1 cellular context compared by ENCODE assay signal in the genomic region with DNA sequence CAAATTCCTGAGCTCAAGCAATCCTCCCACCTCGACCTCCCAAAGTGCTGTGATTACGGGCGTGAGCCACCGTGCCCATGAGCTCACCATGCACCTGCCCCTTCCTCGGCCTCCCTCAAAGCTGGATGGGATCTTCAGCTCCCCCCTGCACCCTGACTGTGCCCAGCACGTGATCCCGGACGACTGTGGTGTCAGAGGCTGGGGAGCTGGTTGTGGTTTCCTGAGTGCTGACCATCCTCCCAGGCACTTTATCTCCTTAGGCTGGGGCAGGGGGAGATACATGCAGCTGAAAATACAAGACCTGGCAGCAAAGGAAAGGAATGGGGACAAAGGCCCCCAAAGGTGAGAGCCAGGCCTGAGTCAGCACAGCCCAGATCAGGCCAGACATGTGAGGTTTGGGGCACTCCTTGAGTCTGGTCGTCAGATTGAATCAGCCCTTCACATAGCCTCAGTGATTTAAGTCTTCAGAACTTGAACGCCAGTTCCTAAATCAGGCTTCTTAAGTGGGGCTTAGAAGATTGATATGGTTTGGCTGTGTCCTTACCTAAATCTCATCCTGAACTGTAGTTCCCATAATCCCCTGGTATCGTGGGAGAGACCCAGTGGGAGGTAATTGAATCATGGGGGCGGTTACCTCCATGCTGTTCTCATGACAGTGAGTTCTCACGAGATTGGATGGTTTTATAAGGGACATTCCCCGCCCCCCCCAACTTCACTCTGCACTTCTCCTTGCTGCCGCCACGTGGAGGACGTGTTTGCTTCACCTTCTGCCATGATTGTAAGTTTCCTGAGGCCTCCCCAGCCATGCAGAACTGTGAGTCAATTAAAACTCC.
A peak's percentile ranks its signal among the peaks of the same experiment; 100 is the strongest.
TF ChIP-seq lines count a peak whose summit lies in the region.

No MANE protein-coding gene starts in this region.

TF ChIP-seq in HepG2, 621 proteins besides CTCF, POLR2A, EP300 and RAD21 (continues in another document):
- TF ChIP-seq NR2F6 (IDR thresholded peaks at IDR 0.05): no peak
- TF ChIP-seq NR2F6 (CRISPR knock-in tag; IDR thresholded peaks at IDR 0.05): no peak
- TF ChIP-seq, protein P1, sequence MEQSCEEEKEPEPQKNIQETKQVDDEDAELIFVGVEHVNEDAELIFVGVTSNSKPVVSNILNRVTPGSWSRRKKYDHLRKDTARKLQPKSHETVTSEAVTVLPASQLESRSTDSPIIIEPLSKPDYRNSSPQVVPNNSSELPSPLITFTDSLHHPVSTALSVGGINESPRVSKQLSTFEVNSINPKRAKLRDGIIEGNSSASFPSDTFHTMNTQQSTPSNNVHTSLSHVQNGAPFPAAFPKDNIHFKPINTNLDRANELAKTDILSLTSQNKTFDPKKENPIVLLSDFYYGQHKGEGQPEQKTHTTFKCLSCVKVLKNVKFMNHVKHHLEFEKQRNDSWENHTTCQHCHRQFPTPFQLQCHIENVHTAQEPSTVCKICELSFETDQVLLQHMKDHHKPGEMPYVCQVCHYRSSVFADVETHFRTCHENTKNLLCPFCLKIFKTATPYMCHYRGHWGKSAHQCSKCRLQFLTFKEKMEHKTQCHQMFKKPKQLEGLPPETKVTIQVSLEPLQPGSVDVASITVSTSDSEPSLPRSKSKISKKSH (CRISPR knock-in tag; IDR thresholded peaks at IDR 0.05; ENCODE audit: borderline replicate concordance): 0 out of 2 replicates have a peak, but pooled peaks have one; percentile 22
- no peak for TF ChIP-seq ZNF564 (CRISPR knock-in tag; IDR thresholded peaks at IDR 0.05)
- TF ChIP-seq LCORL (IDR thresholded peaks at IDR 0.05): no peak
- TF ChIP-seq LCORL (CRISPR knock-in tag; IDR thresholded peaks at IDR 0.05): no peak
- peak; percentile 71 for TF ChIP-seq ZNF143 (CRISPR knock-in tag; IDR thresholded peaks at IDR 0.05)
- TF ChIP-seq, protein P2, sequence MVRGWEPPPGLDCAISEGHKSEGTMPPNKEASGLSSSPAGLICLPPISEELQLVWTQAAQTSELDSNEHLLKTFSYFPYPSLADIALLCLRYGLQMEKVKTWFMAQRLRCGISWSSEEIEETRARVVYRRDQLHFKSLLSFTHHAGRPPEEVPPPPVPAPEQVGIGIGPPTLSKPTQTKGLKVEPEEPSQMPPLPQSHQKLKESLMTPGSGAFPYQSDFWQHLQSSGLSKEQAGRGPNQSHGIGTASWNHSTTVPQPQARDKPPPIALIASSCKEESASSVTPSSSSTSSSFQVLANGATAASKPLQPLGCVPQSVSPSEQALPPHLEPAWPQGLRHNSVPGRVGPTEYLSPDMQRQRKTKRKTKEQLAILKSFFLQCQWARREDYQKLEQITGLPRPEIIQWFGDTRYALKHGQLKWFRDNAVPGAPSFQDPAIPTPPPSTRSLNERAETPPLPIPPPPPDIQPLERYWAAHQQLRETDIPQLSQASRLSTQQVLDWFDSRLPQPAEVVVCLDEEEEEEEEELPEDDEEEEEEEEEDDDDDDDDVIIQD (CRISPR knock-in tag; IDR thresholded peaks at IDR 0.05; ENCODE audit: low read depth): no peak
- TF ChIP-seq ZIK1 (CRISPR knock-in tag; IDR thresholded peaks at IDR 0.05; ENCODE audit: borderline replicate concordance, low read depth): no peak
- TF ChIP-seq NFE2 (CRISPR knock-in tag; IDR thresholded peaks at IDR 0.05): no peak
- TF ChIP-seq TOPORS (CRISPR knock-in tag; IDR thresholded peaks at IDR 0.05): no peak
- TF ChIP-seq ZNF331 (CRISPR knock-in tag; IDR thresholded peaks at IDR 0.05): no peak
- TF ChIP-seq, protein P3, sequence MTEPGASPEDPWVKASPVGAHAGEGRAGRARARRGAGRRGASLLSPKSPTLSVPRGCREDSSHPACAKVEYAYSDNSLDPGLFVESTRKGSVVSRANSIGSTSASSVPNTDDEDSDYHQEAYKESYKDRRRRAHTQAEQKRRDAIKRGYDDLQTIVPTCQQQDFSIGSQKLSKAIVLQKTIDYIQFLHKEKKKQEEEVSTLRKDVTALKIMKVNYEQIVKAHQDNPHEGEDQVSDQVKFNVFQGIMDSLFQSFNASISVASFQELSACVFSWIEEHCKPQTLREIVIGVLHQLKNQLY (CRISPR knock-in tag; IDR thresholded peaks at IDR 0.05): no peak
- TF ChIP-seq ZNF841 (CRISPR knock-in tag; IDR thresholded peaks at IDR 0.05; ENCODE audit: borderline replicate concordance): no peak
- no peak for TF ChIP-seq ZNF703 (CRISPR knock-in tag; IDR thresholded peaks at IDR 0.05; ENCODE audit: borderline replicate concordance)
- no peak for TF ChIP-seq ZSCAN29 (CRISPR knock-in tag; conservative IDR thresholded peaks at IDR 0.05)
- no peak for TF ChIP-seq ZNF101 (CRISPR knock-in tag; IDR thresholded peaks at IDR 0.05; ENCODE audit: borderline replicate concordance, low read depth)
- TF ChIP-seq, protein P4, sequence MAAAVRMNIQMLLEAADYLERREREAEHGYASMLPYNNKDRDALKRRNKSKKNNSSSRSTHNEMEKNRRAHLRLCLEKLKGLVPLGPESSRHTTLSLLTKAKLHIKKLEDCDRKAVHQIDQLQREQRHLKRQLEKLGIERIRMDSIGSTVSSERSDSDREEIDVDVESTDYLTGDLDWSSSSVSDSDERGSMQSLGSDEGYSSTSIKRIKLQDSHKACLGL (CRISPR knock-in tag; IDR thresholded peaks at IDR 0.05): no peak
- no peak for TF ChIP-seq ISL2 (CRISPR knock-in tag; IDR thresholded peaks at IDR 0.05)
- TF ChIP-seq NR2F1 (CRISPR knock-in tag; IDR thresholded peaks at IDR 0.05): no peak
- TF ChIP-seq NAIF1 (CRISPR knock-in tag; IDR thresholded peaks at IDR 0.05; ENCODE audit: borderline replicate concordance): no peak
- no peak for TF ChIP-seq GTF2F1 (IDR thresholded peaks at IDR 0.05; ENCODE audit: low read length)
- no peak for TF ChIP-seq ESRRA (CRISPR knock-in tag; IDR thresholded peaks at IDR 0.05; ENCODE audit: low read depth)
- TF ChIP-seq, protein P5, sequence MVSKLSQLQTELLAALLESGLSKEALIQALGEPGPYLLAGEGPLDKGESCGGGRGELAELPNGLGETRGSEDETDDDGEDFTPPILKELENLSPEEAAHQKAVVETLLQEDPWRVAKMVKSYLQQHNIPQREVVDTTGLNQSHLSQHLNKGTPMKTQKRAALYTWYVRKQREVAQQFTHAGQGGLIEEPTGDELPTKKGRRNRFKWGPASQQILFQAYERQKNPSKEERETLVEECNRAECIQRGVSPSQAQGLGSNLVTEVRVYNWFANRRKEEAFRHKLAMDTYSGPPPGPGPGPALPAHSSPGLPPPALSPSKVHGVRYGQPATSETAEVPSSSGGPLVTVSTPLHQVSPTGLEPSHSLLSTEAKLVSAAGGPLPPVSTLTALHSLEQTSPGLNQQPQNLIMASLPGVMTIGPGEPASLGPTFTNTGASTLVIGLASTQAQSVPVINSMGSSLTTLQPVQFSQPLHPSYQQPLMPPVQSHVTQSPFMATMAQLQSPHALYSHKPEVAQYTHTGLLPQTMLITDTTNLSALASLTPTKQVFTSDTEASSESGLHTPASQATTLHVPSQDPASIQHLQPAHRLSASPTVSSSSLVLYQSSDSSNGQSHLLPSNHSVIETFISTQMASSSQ (IDR thresholded peaks at IDR 0.05; ENCODE audit: low read depth): no peak
- TF ChIP-seq, protein P5 (CRISPR knock-in tag; IDR thresholded peaks at IDR 0.05; ENCODE audit: borderline replicate concordance): no peak
- no peak for TF ChIP-seq FOXA3 (CRISPR knock-in tag; IDR thresholded peaks at IDR 0.05)
- TF ChIP-seq, protein P6, sequence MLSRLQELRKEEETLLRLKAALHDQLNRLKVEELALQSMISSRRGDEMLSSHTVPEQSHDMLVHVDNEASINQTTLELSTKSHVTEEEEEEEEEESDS (CRISPR knock-in tag; IDR thresholded peaks at IDR 0.05; ENCODE audit: borderline replicate concordance): no peak
- peak; percentile 20; the same call in 1 of the 2 replicates for TF ChIP-seq STAG1 (CRISPR knock-in tag; IDR thresholded peaks at IDR 0.05)
- TF ChIP-seq ZBTB7B (CRISPR knock-in tag; IDR thresholded peaks at IDR 0.05): no peak
- no peak for TF ChIP-seq ZNF138 (CRISPR knock-in tag; IDR thresholded peaks at IDR 0.05; ENCODE audit: low read depth)
- TF ChIP-seq NCOA1 (CRISPR knock-in tag; IDR thresholded peaks at IDR 0.05): no peak
- no peak for TF ChIP-seq YEATS2 (CRISPR knock-in tag; IDR thresholded peaks at IDR 0.05; ENCODE audit: borderline replicate concordance)
- TF ChIP-seq ZNF264 (CRISPR knock-in tag; IDR thresholded peaks at IDR 0.05): no peak
- peak; percentile 22; the same call in 1 of the 2 replicates for TF ChIP-seq MYC (CRISPR knock-in tag; IDR thresholded peaks at IDR 0.05; ENCODE audit: borderline replicate concordance)
- TF ChIP-seq, protein P7, sequence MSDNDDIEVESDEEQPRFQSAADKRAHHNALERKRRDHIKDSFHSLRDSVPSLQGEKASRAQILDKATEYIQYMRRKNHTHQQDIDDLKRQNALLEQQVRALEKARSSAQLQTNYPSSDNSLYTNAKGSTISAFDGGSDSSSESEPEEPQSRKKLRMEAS (IDR thresholded peaks at IDR 0.05): no peak
- TF ChIP-seq FOXA1 (IDR thresholded peaks at IDR 0.05): no peak
- TF ChIP-seq FOXA1 (CRISPR knock-in tag; IDR thresholded peaks at IDR 0.05): no peak
- TF ChIP-seq, protein P8, sequence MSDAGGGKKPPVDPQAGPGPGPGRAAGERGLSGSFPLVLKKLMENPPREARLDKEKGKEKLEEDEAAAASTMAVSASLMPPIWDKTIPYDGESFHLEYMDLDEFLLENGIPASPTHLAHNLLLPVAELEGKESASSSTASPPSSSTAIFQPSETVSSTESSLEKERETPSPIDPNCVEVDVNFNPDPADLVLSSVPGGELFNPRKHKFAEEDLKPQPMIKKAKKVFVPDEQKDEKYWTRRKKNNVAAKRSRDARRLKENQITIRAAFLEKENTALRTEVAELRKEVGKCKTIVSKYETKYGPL (CRISPR knock-in tag; IDR thresholded peaks at IDR 0.05): no peak
- no peak for TF ChIP-seq AHR (CRISPR knock-in tag; IDR thresholded peaks at IDR 0.05)
- TF ChIP-seq GATAD1 (CRISPR knock-in tag; IDR thresholded peaks at IDR 0.05): 0 out of 2 replicates have a peak, but pooled peaks have one; percentile 20
- TF ChIP-seq, protein P9, sequence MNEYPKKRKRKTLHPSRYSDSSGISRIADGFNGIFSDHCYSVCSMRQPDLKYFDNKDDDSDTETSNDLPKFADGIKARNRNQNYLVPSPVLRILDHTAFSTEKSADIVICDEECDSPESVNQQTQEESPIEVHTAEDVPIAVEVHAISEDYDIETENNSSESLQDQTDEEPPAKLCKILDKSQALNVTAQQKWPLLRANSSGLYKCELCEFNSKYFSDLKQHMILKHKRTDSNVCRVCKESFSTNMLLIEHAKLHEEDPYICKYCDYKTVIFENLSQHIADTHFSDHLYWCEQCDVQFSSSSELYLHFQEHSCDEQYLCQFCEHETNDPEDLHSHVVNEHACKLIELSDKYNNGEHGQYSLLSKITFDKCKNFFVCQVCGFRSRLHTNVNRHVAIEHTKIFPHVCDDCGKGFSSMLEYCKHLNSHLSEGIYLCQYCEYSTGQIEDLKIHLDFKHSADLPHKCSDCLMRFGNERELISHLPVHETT (CRISPR knock-in tag; conservative IDR thresholded peaks at IDR 0.05): no peak
- TF ChIP-seq, protein P10, sequence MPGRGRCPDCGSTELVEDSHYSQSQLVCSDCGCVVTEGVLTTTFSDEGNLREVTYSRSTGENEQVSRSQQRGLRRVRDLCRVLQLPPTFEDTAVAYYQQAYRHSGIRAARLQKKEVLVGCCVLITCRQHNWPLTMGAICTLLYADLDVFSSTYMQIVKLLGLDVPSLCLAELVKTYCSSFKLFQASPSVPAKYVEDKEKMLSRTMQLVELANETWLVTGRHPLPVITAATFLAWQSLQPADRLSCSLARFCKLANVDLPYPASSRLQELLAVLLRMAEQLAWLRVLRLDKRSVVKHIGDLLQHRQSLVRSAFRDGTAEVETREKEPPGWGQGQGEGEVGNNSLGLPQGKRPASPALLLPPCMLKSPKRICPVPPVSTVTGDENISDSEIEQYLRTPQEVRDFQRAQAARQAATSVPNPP (CRISPR knock-in tag; IDR thresholded peaks at IDR 0.05): no peak
- peak; percentile 50; the same call in 1 of the 2 replicates for TF ChIP-seq BHLHE40 (IDR thresholded peaks at IDR 0.05; ENCODE audit: low read length)
- TF ChIP-seq, protein P11, sequence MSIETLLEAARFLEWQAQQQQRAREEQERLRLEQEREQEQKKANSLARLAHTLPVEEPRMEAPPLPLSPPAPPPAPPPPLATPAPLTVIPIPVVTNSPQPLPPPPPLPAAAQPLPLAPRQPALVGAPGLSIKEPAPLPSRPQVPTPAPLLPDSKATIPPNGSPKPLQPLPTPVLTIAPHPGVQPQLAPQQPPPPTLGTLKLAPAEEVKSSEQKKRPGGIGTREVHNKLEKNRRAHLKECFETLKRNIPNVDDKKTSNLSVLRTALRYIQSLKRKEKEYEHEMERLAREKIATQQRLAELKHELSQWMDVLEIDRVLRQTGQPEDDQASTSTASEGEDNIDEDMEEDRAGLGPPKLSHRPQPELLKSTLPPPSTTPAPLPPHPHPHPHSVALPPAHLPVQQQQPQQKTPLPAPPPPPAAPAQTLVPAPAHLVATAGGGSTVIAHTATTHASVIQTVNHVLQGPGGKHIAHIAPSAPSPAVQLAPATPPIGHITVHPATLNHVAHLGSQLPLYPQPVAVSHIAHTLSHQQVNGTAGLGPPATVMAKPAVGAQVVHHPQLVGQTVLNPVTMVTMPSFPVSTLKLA (IDR thresholded peaks at IDR 0.05): peak; percentile 55
- no peak for TF ChIP-seq HDAC2 (CRISPR knock-in tag; IDR thresholded peaks at IDR 0.05)
- TF ChIP-seq, protein P12, sequence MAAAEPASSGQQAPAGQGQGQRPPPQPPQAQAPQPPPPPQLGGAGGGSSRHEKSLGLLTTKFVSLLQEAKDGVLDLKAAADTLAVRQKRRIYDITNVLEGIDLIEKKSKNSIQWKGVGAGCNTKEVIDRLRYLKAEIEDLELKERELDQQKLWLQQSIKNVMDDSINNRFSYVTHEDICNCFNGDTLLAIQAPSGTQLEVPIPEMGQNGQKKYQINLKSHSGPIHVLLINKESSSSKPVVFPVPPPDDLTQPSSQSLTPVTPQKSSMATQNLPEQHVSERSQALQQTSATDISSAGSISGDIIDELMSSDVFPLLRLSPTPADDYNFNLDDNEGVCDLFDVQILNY (CRISPR knock-in tag; conservative IDR thresholded peaks at IDR 0.05): no peak
- no peak for TF ChIP-seq ZNF446 (CRISPR knock-in tag; IDR thresholded peaks at IDR 0.05)
